In the genomic region with DNA sequence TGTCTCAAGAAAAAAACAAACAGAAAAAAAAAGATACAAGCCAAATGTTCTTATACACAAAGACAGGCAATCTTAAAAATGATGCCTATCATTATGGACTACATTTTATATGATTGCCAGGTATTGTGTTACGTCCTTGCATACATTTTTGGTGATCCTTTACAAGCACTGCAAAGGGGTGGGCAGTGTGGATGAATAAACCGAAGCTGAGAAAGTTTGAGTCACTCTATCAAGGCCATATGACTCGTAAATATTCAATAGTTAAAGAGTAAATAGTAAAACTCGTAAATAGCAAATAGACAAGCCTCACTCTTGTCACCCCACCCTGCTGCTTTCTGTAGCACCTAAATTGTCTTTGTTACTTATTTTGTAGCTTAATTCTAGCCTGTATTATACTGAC, we compare ENCODE assay signal across 16 cellular contexts.
DNase-seq lines count a peak whose midpoint lies in the region; ATAC-seq, FAIRE-seq and TF ChIP-seq lines count a peak whose summit lies in the region.
"Had no signal": no experiment of that assay in that cellular context is flagged by ENCODE, and none has a peak within 500 bp of the region (broad histone marks: within the 10 kb centered on the region; RNA-seq: fewer than 3 reads in every experiment).

No MANE protein-coding gene starts in this region.

- H3K4me3 ChIP-seq in endothelial cell of umbilical vein (replicated peaks in 1 of 3; ENCODE audit: insufficient read depth in 1 of 3, low read depth in 1 of 3, low read length in 3 of 3) (no peak overlapping the region), small intestine (ENCODE audit: low read depth in 1 of 2, low read length in 2 of 2) (no peak overlapping the region)
- H3K4me3 ChIP-seq: BLaER1 treated with 17β-estradiol and CSF1 and Interleukin-3, amounts not matched to agents 10 nM and 100 nM had no signal

- dilution Hi-C loops in endothelial cell of umbilical vein (cut with MboI; ENCODE audit: extremely low pct_ligation_motif_present, low sequenced_read_pairs), result no loop called here

- no peak for TF ChIP-seq CTCF in endothelial cell of umbilical vein (IDR thresholded peaks at IDR 0.05; ENCODE audit: extremely low read depth in 1 of 2, insufficient read depth in 1 of 2, low read depth in 1 of 2, low read length in 2 of 2)
- no peak for TF ChIP-seq CTCF in osteocyte (IDR thresholded peaks at IDR 0.05)
- no peak for TF ChIP-seq CTCF in nephron progenitor cell (IDR thresholded peaks at IDR 0.05)

- peaks cover 27% of the 10 kb centered on the region for H3K4me1 ChIP-seq in endothelial cell of umbilical vein (ENCODE audit: control insufficient read depth, extremely low read depth, insufficient read depth, low read length)
- no peaks in the 10 kb centered on the region for H3K4me1 ChIP-seq in small intestine (ENCODE audit: control insufficient read depth in 2 of 2, insufficient read depth in 1 of 2, low read depth in 1 of 2, low read length in 1 of 2)

- H3K36me3 ChIP-seq in endothelial cell of umbilical vein (ENCODE audit: control insufficient read depth in 2 of 2, extremely low read depth in 1 of 2, insufficient read depth in 2 of 2, low read length in 2 of 2) (no peaks in the 10 kb centered on the region), small intestine (ENCODE audit: control insufficient read depth in 2 of 2, insufficient read depth in 2 of 2, low read length in 2 of 2) (no peaks in the 10 kb centered on the region)
- H3K36me3 ChIP-seq: BLaER1 treated with 17β-estradiol and CSF1 and Interleukin-3, amounts not matched to agents 10 nM and 100 nM had no signal

- H3K27me3 ChIP-seq in endothelial cell of umbilical vein (ENCODE audit: control insufficient read depth in 2 of 2, insufficient read depth in 2 of 2, low read length in 2 of 2) (no peaks in the 10 kb centered on the region), small intestine (ENCODE audit: control insufficient read depth in 2 of 2, insufficient read depth in 2 of 2, low read length in 2 of 2) (no peaks in the 10 kb centered on the region)
- H3K27me3 ChIP-seq: BLaER1 treated with 17β-estradiol and CSF1 and Interleukin-3, amounts not matched to agents 10 nM and 100 nM had no signal

- H3K9ac ChIP-seq in endothelial cell of umbilical vein (replicated peaks; ENCODE audit: extremely low read depth, insufficient read depth, low read length), result no peak overlapping the region
- H3K9ac ChIP-seq: BLaER1 treated with 17β-estradiol and CSF1 and Interleukin-3, amounts not matched to agents 10 nM and 100 nM had no signal

- no peak for TF ChIP-seq POLR2A in endothelial cell of umbilical vein (IDR thresholded peaks at IDR 0.05; ENCODE audit: low read depth, low read length)

- POLR2A ChIA-PET in endothelial cell of umbilical vein (lab: Charles Lee), result no interaction called here

- ATAC-seq in GM19395 (IDR thresholded peaks at IDR 0.05; ENCODE audit: unreplicated experiment), result no peak

- H3K27ac ChIP-seq in endothelial cell of umbilical vein (ENCODE audit: insufficient read depth, low read depth, low read length), result no peak overlapping the region
- no peak overlapping the region for H3K27ac ChIP-seq in small intestine (ENCODE audit: low read depth in 1 of 2, low read length in 1 of 2)
- H3K27ac ChIP-seq: BLaER1 treated with 17β-estradiol and CSF1 and Interleukin-3, amounts not matched to agents 10 nM and 100 nM had no signal

- BruUV-seq in endothelial cell of umbilical vein (replicated peaks; lab: Mats Ljungman, UMichigan), result no TSS peak

- H2AFZ ChIP-seq in endothelial cell of umbilical vein (ENCODE audit: low read depth, low read length), result no peak overlapping the region

- H3K79me2 ChIP-seq in endothelial cell of umbilical vein (ENCODE audit: control insufficient read depth, insufficient read depth, low read length), result peaks cover 14% of the 10 kb centered on the region

- H3K9me3 ChIP-seq in endothelial cell of umbilical vein (replicated peaks; ENCODE audit: control insufficient read depth, insufficient read depth, low read length) (no peaks in the 10 kb centered on the region), small intestine (ENCODE audit: control insufficient read depth, low read depth) (no peaks in the 10 kb centered on the region)
- H3K9me3 ChIP-seq: BLaER1 treated with 17β-estradiol and CSF1 and Interleukin-3, amounts not matched to agents 10 nM and 100 nM had no signal

- H3K27ac Mint-ChIP-seq in osteocyte (ENCODE audit: unreplicated experiment) (peak overlapping the region; percentile 60), nephron progenitor cell (no peak overlapping the region)
- H3K27ac Mint-ChIP-seq: IgD-negative memory B cell had no signal

- peak overlapping the region; percentile 94 for H3K4me3 Mint-ChIP-seq in osteocyte (ENCODE audit: unreplicated experiment)
- no peak overlapping the region for H3K4me3 Mint-ChIP-seq in nephron progenitor cell
- H3K4me3 Mint-ChIP-seq: H9, IgD-negative memory B cell had no signal

- H3K9me3 Mint-ChIP-seq in osteocyte (ENCODE audit: unreplicated experiment) (no peaks in the 10 kb centered on the region), nephron progenitor cell (no peaks in the 10 kb centered on the region)
- H3K9me3 Mint-ChIP-seq: CD4-positive, alpha-beta memory T cell; H9 had no signal

- no peak overlapping the region for H3K4me2 ChIP-seq in endothelial cell of umbilical vein (ENCODE audit: insufficient read depth, low read length)
- H3K4me2 ChIP-seq: BLaER1 treated with 17β-estradiol and CSF1 and Interleukin-3, amounts not matched to agents 10 nM and 100 nM had no signal

- H3K9me1 ChIP-seq in endothelial cell of umbilical vein (replicated peaks; ENCODE audit: control insufficient read depth, extremely low read depth, insufficient read depth, low read length), result no peaks in the 10 kb centered on the region

- H4K20me1 ChIP-seq in endothelial cell of umbilical vein (replicated peaks; ENCODE audit: control insufficient read depth, extremely low read depth, insufficient read depth, low read length), result no peaks in the 10 kb centered on the region
- H4K20me1 ChIP-seq: BLaER1 treated with 17β-estradiol and CSF1 and Interleukin-3, amounts not matched to agents 10 nM and 100 nM had no signal

- peaks cover 75% of the 10 kb centered on the region for H3K4me1 Mint-ChIP-seq in osteocyte (ENCODE audit: unreplicated experiment)
- peaks cover 60% of the 10 kb centered on the region for H3K4me1 Mint-ChIP-seq in nephron progenitor cell

- peaks cover 30% of the 10 kb centered on the region for H3K36me3 Mint-ChIP-seq in osteocyte (ENCODE audit: unreplicated experiment)
- H3K36me3 Mint-ChIP-seq in nephron progenitor cell (ENCODE audit: low read depth), result peaks cover 11% of the 10 kb centered on the region
- H3K36me3 Mint-ChIP-seq: IgD-negative memory B cell had no signal

- CTCF ChIA-PET in endothelial cell of umbilical vein (lab: Charles Lee), result no interaction called here

- peak; percentile 28 for DNase-seq in EH (ENCODE audit: low read depth)
- peak; percentile 33 for DNase-seq in NCI-H69 (lab: John Stamatoyannopoulos, UW)
- DNase-seq in endothelial cell of umbilical vein (ENCODE audit: low read depth, low spot score), result no peak
- no peak for DNase-seq in osteocyte (ENCODE audit: extremely low spot score, unreplicated experiment)
- no peak for DNase-seq in effector CD4-positive, alpha-beta T cell
- DNase-seq in small intestine, result no peak
- no peak for DNase-seq in nephron progenitor cell
- DNase-seq: ACHN; CD4-positive, alpha-beta memory T cell; DMS79 treated with DMSO at 0.1 percent for 48 hours; GF-D8; GOT3; H9 had no signal

- FAIRE-seq in endothelial cell of umbilical vein (lab: Jason Lieb, UNC) (no peak), small intestine (lab: Jason Lieb, UNC) (no peak)

- intact Hi-C loops in endothelial cell of umbilical vein (cut with micrococcal nuclease), result no loop called here

- no peaks in the 10 kb centered on the region for H3K27me3 Mint-ChIP-seq in osteocyte (ENCODE audit: unreplicated experiment)
- H3K27me3 Mint-ChIP-seq in nephron progenitor cell (ENCODE audit: low read depth, poor library complexity), result peaks cover 7% of the 10 kb centered on the region
- H3K27me3 Mint-ChIP-seq: CD4-positive, alpha-beta memory T cell had no signal

- WGBS in small intestine, 3 donors, result 48 to 77% (median 53%) methylated on average over 4 of the region's 4 CpGs

TF ChIP-seq in endothelial cell of umbilical vein, 7 proteins besides CTCF, POLR2A, EP300 and RAD21:
- TF ChIP-seq FOS (IDR thresholded peaks at IDR 0.05; ENCODE audit: borderline replicate concordance, insufficient read depth, low read length), result peak; percentile 38
- TF ChIP-seq MAX (IDR thresholded peaks at IDR 0.05; ENCODE audit: insufficient read depth, insufficient read length), result no peak
TF ChIP-seq in endothelial cell of umbilical vein: peak in this region for 1.

Comparison
In these comparisons a context has a peak if more than half of its experiments do, and no peak if none do; other contexts are left out.
1. DNase-seq: peak in EH (single experiment) and NCI-H69 (single experiment); none in endothelial cell of umbilical vein (single experiment), osteocyte (single experiment), effector CD4-positive, alpha-beta T cell (single experiment), small intestine (single experiment) and nephron progenitor cell (single experiment).